24 cellular contexts compared by ENCODE assay signal in genomic region chr1:234901491-234902049, GRCh38.
"Had no signal": no experiment of that assay in that cellular context is flagged by ENCODE, and none has a peak within 500 bp of the region (broad histone marks: within the 10 kb centered on the region; RNA-seq: fewer than 3 reads in every experiment).

No MANE protein-coding gene starts in this region.

- H3K4me3 ChIP-seq: adrenal gland, gastroesophageal sphincter, heart left ventricle, left ventricle myocardium inferior, skin epidermis, tibial nerve, uterus had no signal

- DNase-seq: activated CD4-positive, alpha-beta T cell treated with anti-CD3 and anti-CD28 coated beads, Interleukin-2, amount 10 ng/mL, durations not matched to agents 7 days and 5 days; activated CD8-positive, alpha-beta T cell treated with anti-CD3 and anti-CD28 coated beads, Interleukin-2, amount 10 ng/mL, durations not matched to agents 7 days and 5 days; activated effector memory CD4-positive, alpha-beta T cell treated with anti-CD3 and anti-CD28 coated beads, Interleukin-2, amount 50 U/mL, for 16 hours; activated T-cell treated with anti-CD3 and anti-CD28 coated beads, Interleukin-2, amount 50 U/mL, for 24 hours; adrenal gland; cerebellar nuclear complex; cortex of kidney; left ventricle myocardium inferior; mammary epithelial cell; midbrain; nephron progenitor cell; occipital lobe; retina; stimulated activated naive CD8-positive, alpha-beta T cell treated with anti-CD3 and anti-CD28 coated beads, Interleukin-15, Interleukin-2, amounts not matched to agents 100 U/mL and 50 U/mL, for 24 hours; T-helper 9 cell; uterus had no signal

- FAIRE-seq: bronchial epithelial cell had no signal

- H3K36me3 ChIP-seq: adrenal gland, gastroesophageal sphincter, heart left ventricle, left ventricle myocardium inferior, tibial nerve, uterus had no signal

- H3K9me3 ChIP-seq: adrenal gland, gastroesophageal sphincter, heart left ventricle, left ventricle myocardium inferior, tibial nerve, uterus had no signal

- H3K27ac ChIP-seq: adrenal gland, gastroesophageal sphincter, left ventricle myocardium inferior, skin epidermis, tibial nerve, uterus had no signal

- H3K4me1 ChIP-seq: uterus had no signal

- H3K27me3 ChIP-seq: adrenal gland, gastroesophageal sphincter, heart left ventricle, tibial nerve, uterus had no signal

- ATAC-seq: activated CD4-positive, CD25-positive, alpha-beta regulatory T cell treated with anti-CD3 and anti-CD28 coated beads, Interleukin-2, amount 50 U/mL, for 24 hours; activated CD8-positive, alpha-beta T cell treated with anti-CD3 and anti-CD28 coated beads, Interleukin-2, amount 10 ng/mL, durations not matched to agents 7 days and 5 days; activated naive CD4-positive, alpha-beta T cell treated with anti-CD3 and anti-CD28 coated beads, Interleukin-2, amount 50 U/mL, for 72 hours; esophagus mucosa; gastroesophageal sphincter; heart left ventricle; stimulated activated naive CD8-positive, alpha-beta T cell treated with anti-CD3 and anti-CD28 coated beads, Interleukin-15, Interleukin-2, amounts not matched to agents 100 U/mL and 50 U/mL, for 24 hours had no signal
